Comparison of ENCODE assay signal across 21 cellular contexts in the genomic region with DNA sequence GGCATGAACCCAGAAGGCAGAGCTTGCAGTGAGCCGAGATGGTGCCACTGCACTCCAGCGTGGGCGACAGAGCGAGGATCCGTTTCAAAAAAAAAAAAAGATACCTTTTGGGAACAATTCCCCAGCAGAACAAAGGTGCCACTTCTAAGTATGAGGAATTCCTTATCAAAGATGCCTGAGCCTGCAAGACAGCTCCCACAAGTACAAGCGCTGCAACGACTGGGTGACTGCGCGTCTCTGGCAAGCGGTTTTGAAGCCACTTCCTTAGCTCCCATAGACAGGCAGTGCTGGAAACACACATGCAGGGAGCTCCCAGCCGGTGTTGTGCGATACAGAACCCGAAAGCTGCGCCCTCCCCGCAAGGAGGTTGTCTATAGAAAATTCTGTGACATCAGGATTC.
"Had no signal": no experiment of that assay in that cellular context is flagged by ENCODE, and none has a peak within 500 bp of the region (broad histone marks: within the 10 kb centered on the region; RNA-seq: fewer than 3 reads in every experiment).

No MANE protein-coding gene starts in this region.

- H3K9me3 ChIP-seq: right lobe of liver had no signal

- DNase-seq: activated CD4-positive, alpha-beta T cell treated with anti-CD3 and anti-CD28 coated beads for 36 hours; activated CD4-positive, alpha-beta T cell treated with anti-CD3 and anti-CD28 coated beads, Interleukin-2, amount 50 U/mL, for 48 hours; activated naive CD4-positive, alpha-beta T cell; activated naive CD8-positive, alpha-beta T cell treated with anti-CD3 and anti-CD28 coated beads for 36 hours; activated T-cell treated with anti-CD3 and anti-CD28 coated beads, Interleukin-2, amount 50 U/mL, for 1 hour; amygdala; effector CD8-positive, alpha-beta T cell; heart right ventricle; left ventricle myocardium superior; nephron progenitor cell; stimulated activated CD4-positive, alpha-beta T cell treated with anti-CD3 and anti-CD28 coated beads, Interleukin-4, amount 100 ng/mL, for 4 hours; stimulated activated naive CD4-positive, alpha-beta T cell; tibial artery; uterus had no signal

- H3K27me3 ChIP-seq: cardiac muscle cell, gastroesophageal sphincter, heart right ventricle, right lobe of liver, tibial artery, uterus had no signal

- H3K4me2 ChIP-seq: smooth muscle cell had no signal

- H3K27ac ChIP-seq: cardiac muscle cell, uterus had no signal

- ATAC-seq: activated CD4-positive, alpha-beta T cell treated with anti-CD3 and anti-CD28 coated beads for 36 hours; activated T-helper 17 cell treated with anti-CD3 and anti-CD28 coated beads, Interleukin-2, amount 50 U/mL, for 72 hours; esophagus mucosa; gastroesophageal sphincter; heart right ventricle; left ventricle myocardium superior; right lobe of liver; WTC11 had no signal

- H3K36me3 ChIP-seq: cardiac muscle cell, gastroesophageal sphincter, heart right ventricle, right lobe of liver, tibial artery, uterus had no signal

- H3K4me3 ChIP-seq: cardiac muscle cell, gastroesophageal sphincter, heart right ventricle, right lobe of liver, smooth muscle cell, tibial artery, uterus had no signal
